In the genomic region with DNA sequence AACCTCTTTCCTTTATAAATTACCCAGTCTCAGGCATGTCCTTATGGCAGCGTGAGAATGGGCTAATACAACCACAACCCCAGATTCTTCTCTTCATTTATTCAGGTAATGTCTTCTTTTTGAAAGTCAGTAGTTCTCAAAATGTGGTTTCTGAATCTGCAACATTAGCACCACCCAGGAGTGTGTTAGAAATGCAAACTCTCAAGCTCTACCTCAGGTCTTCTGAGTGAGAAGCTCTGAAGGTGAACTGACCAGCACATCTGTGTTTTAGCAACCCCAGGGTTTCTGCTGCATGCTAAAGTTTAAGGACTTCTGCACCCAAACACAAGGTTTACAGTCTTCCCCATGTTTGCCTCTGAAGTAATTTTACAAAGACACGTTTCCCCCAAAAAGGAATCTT, we compare ENCODE assay signal across 21 cellular contexts. TPM values are rescaled to one million over a fixed set of nuclear protein-coding genes. Genes with fewer than 3 reads are reported as not detected.
DNase-seq lines count a peak whose midpoint lies in the region; ATAC-seq, FAIRE-seq and TF ChIP-seq lines count a peak whose summit lies in the region.
"Had no signal": no experiment of that assay in that cellular context is flagged by ENCODE, and none has a peak within 500 bp of the region (broad histone marks: within the 10 kb centered on the region; RNA-seq: fewer than 3 reads in every experiment).

No MANE protein-coding gene starts in this region.

- TF ChIP-seq CTCF in astrocyte (IDR thresholded peaks at IDR 0.05; ENCODE audit: insufficient read depth, low read depth, low read length) (no peak), tibial nerve (IDR thresholded peaks at IDR 0.05) (no peak)

- peak overlapping the region; percentile 79 for H3K4me2 ChIP-seq in astrocyte (ENCODE audit: low read length)
- H3K4me2 ChIP-seq: KMS-11 had no signal

- DNase-seq in astrocyte (ENCODE audit: low read depth): no peak
- DNase-seq in NCI-H1048 (lab: John Stamatoyannopoulos, UW): no peak
- no peak for DNase-seq in NCI-H748 treated with DMSO at 0.1 percent for 48 hours (lab: John Stamatoyannopoulos, UW)
- DNase-seq in HPDE6-E6E7 (ENCODE audit: extremely low spot score): no peak
- DNase-seq in tibial nerve (ENCODE audit: low spot score in 2 of 2): no peak
- DNase-seq: 8988T; CD4-positive, CD25-positive, alpha-beta regulatory T cell; CD8-positive, alpha-beta memory T cell; COR-L47; GOT3; H7 had no signal

- peaks cover 4% of the 10 kb centered on the region for H3K36me3 Mint-ChIP-seq in astrocyte (ENCODE audit: low read depth, unreplicated experiment)

- H2AFZ ChIP-seq in astrocyte (ENCODE audit: low read depth, low read length): no peak overlapping the region

- no peak for TF ChIP-seq EP300 in tibial nerve (IDR thresholded peaks at IDR 0.05)

- H3K36me3 ChIP-seq in astrocyte (ENCODE audit: insufficient read depth, low read length) (no peaks in the 10 kb centered on the region), tibial nerve (no peaks in the 10 kb centered on the region)

- FAIRE-seq in astrocyte (lab: Jason Lieb, UNC): no peak
- FAIRE-seq: D721Med, G401.6, GM12892, GM18507, GM19239 had no signal

- H3K4me1 ChIP-seq in astrocyte (ENCODE audit: insufficient read depth, low read length) (peaks cover 38% of the 10 kb centered on the region), tibial nerve (peaks cover 0 to 3% (median 0%) of the 10 kb centered on the region in 4 donors)

- H3K27me3 Mint-ChIP-seq in astrocyte (ENCODE audit: low read depth, unreplicated experiment): no peaks in the 10 kb centered on the region

- 75 to 82% methylated on average over 2 of the region's 2 CpGs for WGBS in tibial nerve, 2 donors

- H4K20me1 ChIP-seq in astrocyte (ENCODE audit: insufficient read depth, low read length): no peaks in the 10 kb centered on the region
- H4K20me1 ChIP-seq: BLaER1 treated with 17β-estradiol and CSF1 and Interleukin-3, amounts not matched to agents 10 nM and 100 nM had no signal

- peaks cover 23% of the 10 kb centered on the region for H3K9me3 Mint-ChIP-seq in astrocyte (ENCODE audit: unreplicated experiment)

- no peak overlapping the region for H3K9ac ChIP-seq in astrocyte (ENCODE audit: low read length)
- H3K9ac ChIP-seq: BLaER1 treated with 17β-estradiol and CSF1 and Interleukin-3, amounts not matched to agents 10 nM and 100 nM; KMS-11 had no signal

- H3K9me3 ChIP-seq in astrocyte (ENCODE audit: insufficient read depth, low read depth, low read length): peaks cover 9% of the 10 kb centered on the region
- H3K9me3 ChIP-seq in tibial nerve: peaks cover 0 to 15% (median 0%) of the 10 kb centered on the region in 4 donors

- no peak overlapping the region for H3K4me3 Mint-ChIP-seq in astrocyte (ENCODE audit: unreplicated experiment)
- H3K4me3 Mint-ChIP-seq: CD4-positive, CD25-positive, alpha-beta regulatory T cell; CD8-positive, alpha-beta memory T cell had no signal

- ATAC-seq in GM18511 (IDR thresholded peaks at IDR 0.05; ENCODE audit: unreplicated experiment) (peak; percentile 39), GM21786 (IDR thresholded peaks at IDR 0.05; ENCODE audit: unreplicated experiment) (peak; percentile 6), HG03571 (IDR thresholded peaks at IDR 0.05; ENCODE audit: unreplicated experiment) (peak; percentile 40)

- H3K27ac Mint-ChIP-seq in astrocyte (ENCODE audit: unreplicated experiment): no peak overlapping the region
- H3K27ac Mint-ChIP-seq: CD4-positive, CD25-positive, alpha-beta regulatory T cell; CD8-positive, alpha-beta memory T cell had no signal

- H3K4me3 ChIP-seq in astrocyte (ENCODE audit: insufficient read depth, low read depth, low read length) (no peak overlapping the region), tibial nerve (no peak overlapping the region)

- no peaks in the 10 kb centered on the region for H3K27me3 ChIP-seq in astrocyte (ENCODE audit: insufficient read depth, low read length)
- no peaks in the 10 kb centered on the region for H3K27me3 ChIP-seq in tibial nerve
- H3K27me3 ChIP-seq: BLaER1 treated with 17β-estradiol and CSF1 and Interleukin-3, amounts not matched to agents 10 nM and 100 nM had no signal

- H3K27ac ChIP-seq in astrocyte (ENCODE audit: low read depth, low read length) (no peak overlapping the region), tibial nerve (no peak overlapping the region)
- H3K27ac ChIP-seq: KMS-11 had no signal

- TF ChIP-seq POLR2A in tibial nerve (IDR thresholded peaks at IDR 0.05): no peak

- H3K4me1 Mint-ChIP-seq in astrocyte (ENCODE audit: low read depth, unreplicated experiment): no peaks in the 10 kb centered on the region
- H3K4me1 Mint-ChIP-seq: CD4-positive, CD25-positive, alpha-beta regulatory T cell; CD8-positive, alpha-beta memory T cell had no signal

- no peaks in the 10 kb centered on the region for H3K79me2 ChIP-seq in astrocyte (ENCODE audit: insufficient read depth, low read length)

RNA-seq across cellular contexts. Expression of gene TRIM59, which starts 22.3 kb away (rescaled TPM):
- 15.8 and 20.6 TPM in 2 replicates for total RNA-seq in astrocyte
- 1 to 10 TPM in 2 of 4 donors, under 1 TPM in 1, not detected in 1; 0.42 to 2.0 (median 1.6) TPM for total RNA-seq in tibial nerve
